In the genomic region with DNA sequence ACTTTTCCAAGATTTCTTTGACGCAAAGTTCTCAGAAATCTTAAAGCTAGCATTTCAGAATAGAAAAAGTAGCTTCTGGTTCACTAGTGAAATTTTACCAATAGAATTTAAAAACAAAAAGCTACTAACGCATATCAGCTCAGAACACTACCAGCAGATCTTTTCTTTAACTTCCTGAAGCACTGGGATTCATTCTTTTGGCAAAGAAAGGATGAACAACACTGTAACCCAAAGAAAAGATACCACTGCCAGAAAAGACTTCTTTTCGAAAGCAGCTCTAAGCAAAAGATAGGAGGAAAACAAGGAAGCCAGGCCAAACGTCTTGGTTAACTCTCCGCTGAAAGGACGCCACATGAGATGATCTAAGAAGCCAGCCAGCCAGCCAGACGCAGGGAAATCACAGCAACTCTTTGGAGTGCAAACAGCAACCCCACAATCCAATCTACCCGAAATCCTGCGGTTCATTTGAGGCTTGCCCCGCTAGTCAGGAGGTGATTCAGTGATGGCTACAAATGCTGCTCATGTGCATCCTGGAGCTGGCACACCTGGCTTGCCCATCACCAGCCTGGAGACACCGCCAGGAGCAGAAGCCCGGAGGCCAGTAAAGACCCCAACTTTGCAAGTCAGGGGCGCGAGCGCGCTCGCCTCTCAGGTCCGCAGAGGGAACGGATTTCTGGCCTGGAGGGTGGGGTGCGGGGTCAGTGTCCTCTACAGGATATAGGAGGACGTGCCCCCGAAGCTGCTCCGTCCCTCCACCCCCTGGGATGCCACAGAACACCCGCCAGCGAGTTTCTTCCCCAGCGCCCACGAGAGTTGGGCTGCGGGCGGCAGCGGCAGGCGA, we compare ENCODE assay signal across 8 cellular contexts. TPM values are rescaled to one million over a fixed set of nuclear protein-coding genes. Genes with fewer than 3 reads are reported as not detected.
A peak's percentile ranks its signal among the peaks of the same experiment; 100 is the strongest.
DNase-seq lines count a peak whose midpoint lies in the region; ATAC-seq and TF ChIP-seq lines count a peak whose summit lies in the region.

No MANE protein-coding gene starts in this region.

- H3K4me3 Mint-ChIP-seq in stimulated activated memory B cell treated with anti-CD40 and anti-IgM and Interleukin-4, amounts not matched to agents 10 μg/mL and 1 μg/mL and 100 μg/mL, for 72 hours, result no peak overlapping the region

- H3K4me1 Mint-ChIP-seq in stimulated activated memory B cell treated with anti-CD40 and anti-IgM and Interleukin-4, amounts not matched to agents 10 μg/mL and 1 μg/mL and 100 μg/mL, for 72 hours, result no peaks in the 10 kb centered on the region

- no peaks in the 10 kb centered on the region for H4K20me1 ChIP-seq in KMS-11 (ENCODE audit: insufficient read depth)

- H3K9me3 Mint-ChIP-seq in stimulated activated memory B cell treated with anti-CD40 and anti-IgM and Interleukin-4, amounts not matched to agents 10 μg/mL and 1 μg/mL and 100 μg/mL, for 72 hours, result no peaks in the 10 kb centered on the region

- H3K27me3 ChIP-seq in KMS-11 (ENCODE audit: insufficient read depth, low read depth) (peaks cover 14% of the 10 kb centered on the region; the same call in 1 of the 2 replicates), duodenal mucosa (ENCODE audit: control insufficient read depth in 1 of 2, insufficient read depth in 2 of 2, low read length in 2 of 2) (no peaks in the 10 kb centered on the region)

- no peaks in the 10 kb centered on the region for H3K27me3 Mint-ChIP-seq in stimulated activated memory B cell treated with anti-CD40 and anti-IgM and Interleukin-4, amounts not matched to agents 10 μg/mL and 1 μg/mL and 100 μg/mL, for 72 hours

- peaks cover 14% of the 10 kb centered on the region for H3K4me1 ChIP-seq in KMS-11 (ENCODE audit: low read depth, poor library complexity, severe bottlenecking)
- peaks cover 6 to 20% of the 10 kb centered on the region in 2 donors for H3K4me1 ChIP-seq in duodenal mucosa (ENCODE audit: control insufficient read depth in 1 of 2, insufficient read depth in 2 of 2, low read length in 2 of 2)

- no peaks in the 10 kb centered on the region for H3K79me2 ChIP-seq in KMS-11 (ENCODE audit: insufficient read depth, low read depth)

- H3K9ac ChIP-seq in KMS-11 (peak overlapping the region; percentile 25; the same call in 1 of the 2 replicates), duodenal mucosa (ENCODE audit: low read depth in 1 of 2, low read length in 2 of 2) (peak overlapping the region; percentile 55 to 60)

- no peak overlapping the region for H3K27ac Mint-ChIP-seq in stimulated activated memory B cell treated with anti-CD40 and anti-IgM and Interleukin-4, amounts not matched to agents 10 μg/mL and 1 μg/mL and 100 μg/mL, for 72 hours

- no peak overlapping the region for H3K27ac ChIP-seq in KMS-11
- H3K27ac ChIP-seq in duodenal mucosa (ENCODE audit: low read depth, low read length), result no peak overlapping the region

- H3K4me2 ChIP-seq in KMS-11, result peak overlapping the region; percentile 86

- H2AFZ ChIP-seq in KMS-11 (ENCODE audit: low read depth), result peak overlapping the region; percentile 86

- intact Hi-C loops in left colon (cut with DNase I, micrococcal nuclease), result no loop called here

- H3K36me3 ChIP-seq in KMS-11 (ENCODE audit: insufficient read depth), result no peaks in the 10 kb centered on the region
- H3K36me3 ChIP-seq in duodenal mucosa (ENCODE audit: control insufficient read depth in 1 of 2, insufficient read depth in 2 of 2, low read length in 2 of 2), result peaks cover 7 to 17% of the 10 kb centered on the region in 2 donors

- no peaks in the 10 kb centered on the region for H3K9me3 ChIP-seq in duodenal mucosa (ENCODE audit: control insufficient read depth in 1 of 2, low read length in 2 of 2)

- H3K36me3 Mint-ChIP-seq in stimulated activated memory B cell treated with anti-CD40 and anti-IgM and Interleukin-4, amounts not matched to agents 10 μg/mL and 1 μg/mL and 100 μg/mL, for 72 hours, result no peaks in the 10 kb centered on the region

- DNase-seq in NCI-H1417 (lab: John Stamatoyannopoulos, UW), result peak; percentile 53 to 85 (median 82)
- no peak for DNase-seq in NCI-H1417 treated with DMSO at 0.1 percent for 48 hours (lab: John Stamatoyannopoulos, UW)
- DNase-seq in SW480 (ENCODE audit: low spot score), result peak; percentile 80
- DNase-seq in left colon, result peak; percentile 67 to 72
- DNase-seq in HuH-7.5 (ENCODE audit: low spot score), result no peak

- H3K4me3 ChIP-seq in KMS-11 (IDR thresholded peaks at IDR 0.05; ENCODE audit: insufficient read depth, low read depth, low read length), result peak overlapping the region; percentile 99
- H3K4me3 ChIP-seq in duodenal mucosa (ENCODE audit: low read depth in 1 of 2, low read length in 2 of 2), result peak overlapping the region; percentile 82 to 87

- ATAC-seq in left colon, result peak; percentile 33
- peak; percentile 0 for ATAC-seq in stimulated activated memory B cell treated with anti-CD40 and anti-IgM and Interleukin-4, amounts not matched to agents 10 μg/mL and 1 μg/mL and 100 μg/mL, for 72 hours

- TF ChIP-seq CTCF in KMS-11 (conservative IDR thresholded peaks at IDR 0.05; ENCODE audit: low read depth, low read length), result no peak

RNA-seq across cellular contexts. Expression of a gene that starts 0.8 kb away (rescaled TPM):
- 100 to 1,000 TPM; 101 to 109 TPM for total RNA-seq in left colon

RNA-seq across cellular contexts. Expression of a gene that starts 54.2 kb away (rescaled TPM):
- total RNA-seq in left colon, result 1,000 to 10,000 TPM; 3,977 to 5,589 TPM

Comparison
In these comparisons a context has a peak if more than half of its experiments do, and no peak if none do; other contexts are left out.
1. DNase-seq: peak in NCI-H1417 (3 of 3), SW480 (single experiment) and left colon (2 of 2); none in NCI-H1417 treated with DMSO at 0.1 percent for 48 hours (single experiment) and HuH-7.5 (single experiment).